15 cellular contexts compared by ENCODE assay signal in the genomic region with DNA sequence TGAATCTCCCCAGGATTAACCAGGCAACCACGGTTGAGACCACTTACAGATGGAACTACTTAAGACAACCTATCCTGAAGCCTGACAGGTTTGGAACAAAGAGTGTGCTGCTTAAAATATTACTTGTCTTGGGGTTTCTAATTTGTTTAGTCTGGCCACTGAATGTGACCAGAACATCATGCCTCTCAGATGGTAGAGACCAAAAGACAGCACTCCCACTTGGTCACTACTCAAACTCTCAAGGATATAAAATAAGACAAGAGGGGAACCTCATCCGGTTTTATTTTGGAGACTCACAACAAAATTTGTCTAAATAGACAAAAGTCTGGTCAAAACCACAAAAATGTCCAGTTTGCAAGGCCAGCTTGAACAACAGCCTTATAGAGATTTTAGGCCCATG. TPM values are rescaled to one million over a fixed set of nuclear protein-coding genes. Genes with fewer than 3 reads are reported as not detected.
DNase-seq lines count a peak whose midpoint lies in the region; ATAC-seq and TF ChIP-seq lines count a peak whose summit lies in the region.
"Had no signal": no experiment of that assay in that cellular context is flagged by ENCODE, and none has a peak within 500 bp of the region (broad histone marks: within the 10 kb centered on the region; RNA-seq: fewer than 3 reads in every experiment).

No MANE protein-coding gene starts in this region.

- no peak for TF ChIP-seq POLR2A in Peyer's patch (IDR thresholded peaks at IDR 0.05)

- no peaks in the 10 kb centered on the region for H3K27me3 ChIP-seq in Peyer's patch
- H3K27me3 ChIP-seq: BLaER1 had no signal

- H3K36me3 ChIP-seq in Peyer's patch: no peaks in the 10 kb centered on the region
- H3K36me3 ChIP-seq: BLaER1, HAP-1 had no signal

- DNase-seq in AG08395 (ENCODE audit: low spot score) (peak; percentile 7), HFF-Myc (ENCODE audit: extremely low read depth, low read depth) (peak; percentile 21), astrocyte of the cerebellum (ENCODE audit: low read depth) (peak; percentile 33), foreskin melanocyte (peak; percentile 20), Peyer's patch (no peak), amygdala (lab: John Stamatoyannopoulos, UW) (no peak)
- DNase-seq: 8988T, ACHN, DMS53, HFFc6 had no signal

- ATAC-seq in esophagus mucosa: no peak
- no peak for ATAC-seq in HG03097 (IDR thresholded peaks at IDR 0.05; ENCODE audit: low FRiP score, unreplicated experiment)

- no peaks in the 10 kb centered on the region for H3K9me3 ChIP-seq in Peyer's patch
- H3K9me3 ChIP-seq: BLaER1, HAP-1 had no signal

- H3K4me3 ChIP-seq in HFF-Myc (replicated peaks; ENCODE audit: low read depth, low read length) (no peak overlapping the region), astrocyte of the cerebellum (ENCODE audit: low read depth, low read length) (no peak overlapping the region), Peyer's patch (no peak overlapping the region)
- H3K4me3 ChIP-seq: BLaER1, HAP-1 had no signal

- H3K4me1 ChIP-seq in Peyer's patch: no peaks in the 10 kb centered on the region
- H3K4me1 ChIP-seq: HAP-1 had no signal

- in situ Hi-C loops in astrocyte of the cerebellum (cut with HindIII; ENCODE audit: low sequenced_read_pairs): loop anchor here (25.0 kb wide), 1 partner anchor 490 kb away; no protein-coding TSS in a partner anchor

- H3K27ac ChIP-seq in Peyer's patch: no peak overlapping the region
- H3K27ac ChIP-seq: BLaER1, HL-60 had no signal

- TF ChIP-seq CTCF in HFF-Myc (IDR thresholded peaks at IDR 0.05; ENCODE audit: low read depth, low read length, missing control alignments): no peak
- TF ChIP-seq CTCF in astrocyte of the cerebellum (IDR thresholded peaks at IDR 0.05; ENCODE audit: low read depth, low read length, missing control alignments): no peak
- no peak for TF ChIP-seq CTCF in Peyer's patch (IDR thresholded peaks at IDR 0.05)

RNA-seq across cellular contexts. Expression of a gene that starts 15.4 kb away (rescaled TPM):
- total RNA-seq in Peyer's patch (10 to 100 TPM; 27.8 to 46.2 (median 30.7) TPM), esophagus mucosa (41.2 TPM)

RNA-seq across cellular contexts. Expression of a gene that starts 15.6 kb away (rescaled TPM):
- total RNA-seq in Peyer's patch: 10 to 100 TPM; 28.1 to 66.8 (median 55.8) TPM
- 74.4 TPM for total RNA-seq in esophagus mucosa

RNA-seq across cellular contexts. Expression of a gene that starts 35.7 kb away (rescaled TPM):
- total RNA-seq in Peyer's patch (10 to 100 TPM in 3 of 4 donors, 1 to 10 TPM in 1; 8.3 to 15.1 (median 11.3) TPM), esophagus mucosa (3.8 TPM)

Comparison
In these comparisons a context has a peak if more than half of its experiments do, and no peak if none do; other contexts are left out.
1. DNase-seq: peak in AG08395 (single experiment), HFF-Myc (single experiment), astrocyte of the cerebellum (single experiment) and foreskin melanocyte (single experiment); none in Peyer's patch (0 of 3) and amygdala (0 of 56).